Comparison of ENCODE assay signal across 18 cellular contexts in genomic region chr6:90406957-90407356, GRCh38.
DNase-seq lines count a peak whose midpoint lies in the region; ATAC-seq and TF ChIP-seq lines count a peak whose summit lies in the region.
"Had no signal": no experiment of that assay in that cellular context is flagged by ENCODE, and none has a peak within 500 bp of the region (broad histone marks: within the 10 kb centered on the region; RNA-seq: fewer than 3 reads in every experiment).

No MANE protein-coding gene starts in this region.

- peaks cover 73% of the 10 kb centered on the region for H3K4me1 Mint-ChIP-seq in stimulated activated effector memory CD8-positive, alpha-beta T cell treated with anti-CD3 and anti-CD28 coated beads, Interleukin-12 subunit alpha, Interleukin-12 subunit beta, amount 100 ng/mL, for 72 hours
- H3K4me1 Mint-ChIP-seq in stimulated activated naive B cell treated with anti-CD40 and anti-IgM and Interleukin-4, amounts not matched to agents 10 μg/mL and 1 μg/mL and 100 μg/mL, for 72 hours = peaks cover 33 to 56% of the 10 kb centered on the region in 2 donors

- ATAC-seq in activated naive CD4-positive, alpha-beta T cell treated with anti-CD3 and anti-CD28 coated beads, Interleukin-2, amount 50 U/mL, for 72 hours = no peak
- ATAC-seq in stimulated activated effector memory CD8-positive, alpha-beta T cell treated with anti-CD3 and anti-CD28 coated beads, Interleukin-12 subunit alpha, Interleukin-12 subunit beta, amount 100 ng/mL, for 72 hours = no peak
- ATAC-seq in GM19397 (IDR thresholded peaks at IDR 0.05; ENCODE audit: unreplicated experiment) (no peak), HG03565 (IDR thresholded peaks at IDR 0.05; ENCODE audit: unreplicated experiment) (no peak)
- no peak for ATAC-seq in stimulated activated naive B cell treated with anti-CD40 and anti-IgM and Interleukin-4, amounts not matched to agents 10 μg/mL and 1 μg/mL and 100 μg/mL, for 72 hours (replicated peaks)
- ATAC-seq: T-helper 17 cell had no signal

- H3K27ac ChIP-seq in RWPE1 = no peak overlapping the region
- H3K27ac ChIP-seq: uterus had no signal

- H3K9me3 Mint-ChIP-seq in activated naive CD4-positive, alpha-beta T cell treated with anti-CD3 and anti-CD28 coated beads, Interleukin-2, amount 50 U/mL, for 72 hours = peaks cover 6 to 12% of the 10 kb centered on the region in 2 donors
- no peaks in the 10 kb centered on the region for H3K9me3 Mint-ChIP-seq in stimulated activated effector memory CD8-positive, alpha-beta T cell treated with anti-CD3 and anti-CD28 coated beads, Interleukin-12 subunit alpha, Interleukin-12 subunit beta, amount 100 ng/mL, for 72 hours
- no peaks in the 10 kb centered on the region for H3K9me3 Mint-ChIP-seq in stimulated activated naive B cell treated with anti-CD40 and anti-IgM and Interleukin-4, amounts not matched to agents 10 μg/mL and 1 μg/mL and 100 μg/mL, for 72 hours
- H3K9me3 Mint-ChIP-seq: activated B cell treated with CpG ODN at 0.5 μM for 24 hours; CD4-positive, alpha-beta memory T cell; HFFc6 had no signal

- CTCF ChIA-PET in RWPE1 (lab: Yijun Ruan, JAX) = no interaction called here

- POLR2A ChIA-PET in RWPE1 (lab: Yijun Ruan, JAX; ENCODE audit: low non-redundant PET) = no interaction called here

- H3K27ac Mint-ChIP-seq in activated naive CD4-positive, alpha-beta T cell treated with anti-CD3 and anti-CD28 coated beads, Interleukin-2, amount 50 U/mL, for 72 hours = peak overlapping the region; percentile 45 to 83
- no peak overlapping the region for H3K27ac Mint-ChIP-seq in stimulated activated effector memory CD8-positive, alpha-beta T cell treated with anti-CD3 and anti-CD28 coated beads, Interleukin-12 subunit alpha, Interleukin-12 subunit beta, amount 100 ng/mL, for 72 hours
- H3K27ac Mint-ChIP-seq in stimulated activated naive B cell treated with anti-CD40 and anti-IgM and Interleukin-4, amounts not matched to agents 10 μg/mL and 1 μg/mL and 100 μg/mL, for 72 hours = no peak overlapping the region
- H3K27ac Mint-ChIP-seq: activated B cell treated with CpG ODN at 0.5 μM for 24 hours, HFFc6, T-helper 17 cell had no signal

- no peak for TF ChIP-seq CTCF in RWPE1 (conservative IDR thresholded peaks at IDR 0.05; ENCODE audit: low read depth)
- TF ChIP-seq CTCF in choroid plexus epithelial cell (conservative IDR thresholded peaks at IDR 0.05; ENCODE audit: low read depth, low read length) = no peak

- H3K27me3 Mint-ChIP-seq in stimulated activated naive B cell treated with anti-CD40 and anti-IgM and Interleukin-4, amounts not matched to agents 10 μg/mL and 1 μg/mL and 100 μg/mL, for 72 hours = no peaks in the 10 kb centered on the region
- H3K27me3 Mint-ChIP-seq: CD4-positive, alpha-beta memory T cell; T-helper 17 cell had no signal

- DNase-seq in activated naive CD4-positive, alpha-beta T cell treated with anti-CD3 and anti-CD28 coated beads, Interleukin-2, amount 50 U/mL, for 72 hours (ENCODE audit: low spot score in 2 of 2) = no peak
- DNase-seq in activated naive CD4-positive, alpha-beta T cell treated with anti-CD3 and anti-CD28 coated beads, Interleukin-2, amount 50 U/mL, for 16 hours = no peak
- DNase-seq in RWPE1 (ENCODE audit: low spot score) (peak; percentile 5), choroid plexus epithelial cell (ENCODE audit: low read depth) (peak; percentile 56)
- no peak for DNase-seq in stimulated activated effector memory CD8-positive, alpha-beta T cell treated with anti-CD3 and anti-CD28 coated beads, Interleukin-12 subunit alpha, Interleukin-12 subunit beta, amount 100 ng/mL, for 72 hours (ENCODE audit: low spot score in 2 of 2)
- DNase-seq in stimulated activated naive B cell treated with anti-CD40 and anti-IgM and Interleukin-4, amounts not matched to agents 10 μg/mL and 1 μg/mL and 100 μg/mL, for 72 hours = no peak
- DNase-seq: activated B cell treated with CpG ODN at 0.5 μM for 24 hours; DMS79 treated with DMSO at 0.1 percent for 48 hours; effector CD8-positive, alpha-beta T cell; HFFc6; midbrain; NCI-H187 treated with DMSO at 0.1 percent for 48 hours; SHP77; T-helper 17 cell; uterus had no signal

- no peak overlapping the region for H3K4me3 ChIP-seq in choroid plexus epithelial cell (ENCODE audit: low read depth, low read length)
- H3K4me3 ChIP-seq: uterus had no signal

- H3K4me3 Mint-ChIP-seq in stimulated activated effector memory CD8-positive, alpha-beta T cell treated with anti-CD3 and anti-CD28 coated beads, Interleukin-12 subunit alpha, Interleukin-12 subunit beta, amount 100 ng/mL, for 72 hours = peak overlapping the region; percentile 5
- no peak overlapping the region for H3K4me3 Mint-ChIP-seq in stimulated activated naive B cell treated with anti-CD40 and anti-IgM and Interleukin-4, amounts not matched to agents 10 μg/mL and 1 μg/mL and 100 μg/mL, for 72 hours
- H3K4me3 Mint-ChIP-seq: activated B cell treated with CpG ODN at 0.5 μM for 24 hours, HFFc6, T-helper 17 cell had no signal

- H3K36me3 Mint-ChIP-seq in activated naive CD4-positive, alpha-beta T cell treated with anti-CD3 and anti-CD28 coated beads, Interleukin-2, amount 50 U/mL, for 72 hours = peaks cover 11 to 36% of the 10 kb centered on the region in 2 donors
- peaks cover 6% of the 10 kb centered on the region for H3K36me3 Mint-ChIP-seq in stimulated activated effector memory CD8-positive, alpha-beta T cell treated with anti-CD3 and anti-CD28 coated beads, Interleukin-12 subunit alpha, Interleukin-12 subunit beta, amount 100 ng/mL, for 72 hours
- H3K36me3 Mint-ChIP-seq in stimulated activated naive B cell treated with anti-CD40 and anti-IgM and Interleukin-4, amounts not matched to agents 10 μg/mL and 1 μg/mL and 100 μg/mL, for 72 hours = no peaks in the 10 kb centered on the region
- H3K36me3 Mint-ChIP-seq: CD4-positive, alpha-beta memory T cell had no signal

Comparison
In these comparisons a context has a peak if more than half of its experiments do, and no peak if none do; other contexts are left out.
1. DNase-seq: peak in RWPE1 (single experiment) and choroid plexus epithelial cell (single experiment); none in activated naive CD4-positive, alpha-beta T cell treated with anti-CD3 and anti-CD28 coated beads, Interleukin-2, amount 50 U/mL, for 72 hours (0 of 2), activated naive CD4-positive, alpha-beta T cell treated with anti-CD3 and anti-CD28 coated beads, Interleukin-2, amount 50 U/mL, for 16 hours (single experiment), stimulated activated effector memory CD8-positive, alpha-beta T cell treated with anti-CD3 and anti-CD28 coated beads, Interleukin-12 subunit alpha, Interleukin-12 subunit beta, amount 100 ng/mL, for 72 hours (0 of 2) and stimulated activated naive B cell treated with anti-CD40 and anti-IgM and Interleukin-4, amounts not matched to agents 10 μg/mL and 1 μg/mL and 100 μg/mL, for 72 hours (single experiment).
2. H3K27ac Mint-ChIP-seq: peak in activated naive CD4-positive, alpha-beta T cell treated with anti-CD3 and anti-CD28 coated beads, Interleukin-2, amount 50 U/mL, for 72 hours (2 of 2); none in stimulated activated effector memory CD8-positive, alpha-beta T cell treated with anti-CD3 and anti-CD28 coated beads, Interleukin-12 subunit alpha, Interleukin-12 subunit beta, amount 100 ng/mL, for 72 hours (single experiment) and stimulated activated naive B cell treated with anti-CD40 and anti-IgM and Interleukin-4, amounts not matched to agents 10 μg/mL and 1 μg/mL and 100 μg/mL, for 72 hours (single experiment).